ENCODE assay signal across 35 cellular contexts in genomic region chr10:10765017-10765416, GRCh38.
DNase-seq lines count a peak whose midpoint lies in the region; ATAC-seq, FAIRE-seq and TF ChIP-seq lines count a peak whose summit lies in the region.
"Had no signal": no experiment of that assay in that cellular context is flagged by ENCODE, and none has a peak within 500 bp of the region (broad histone marks: within the 10 kb centered on the region; RNA-seq: fewer than 3 reads in every experiment).

No MANE protein-coding gene starts in this region.

- H3K36me3 ChIP-seq in bronchial epithelial cell (ENCODE audit: control insufficient read depth, insufficient read depth, low read length) (no peaks in the 10 kb centered on the region), esophagus muscularis mucosa (no peaks in the 10 kb centered on the region), osteoblast (ENCODE audit: insufficient read depth, low read length) (no peaks in the 10 kb centered on the region)
- H3K36me3 ChIP-seq: BE2C; BLaER1; BLaER1 treated with 17β-estradiol and CSF1 and Interleukin-3, amounts not matched to agents 10 nM and 100 nM had no signal

- H3K27me3 ChIP-seq in bronchial epithelial cell (ENCODE audit: control insufficient read depth, insufficient read depth, low read length), result no peaks in the 10 kb centered on the region
- H3K27me3 ChIP-seq in esophagus muscularis mucosa, result no peaks in the 10 kb centered on the region
- H3K27me3 ChIP-seq in osteoblast (ENCODE audit: insufficient read depth, low read length), result no peaks in the 10 kb centered on the region
- H3K27me3 ChIP-seq: BE2C; BLaER1; BLaER1 treated with 17β-estradiol and CSF1 and Interleukin-3, amounts not matched to agents 10 nM and 100 nM had no signal

- H3K4me3 ChIP-seq in bronchial epithelial cell (ENCODE audit: low read depth, low read length) (no peak overlapping the region), esophagus muscularis mucosa (no peak overlapping the region), osteoblast (ENCODE audit: insufficient read depth, low read length) (no peak overlapping the region), coronary artery (no peak overlapping the region)
- H3K4me3 ChIP-seq: A549; BLaER1; BLaER1 treated with 17β-estradiol and CSF1 and Interleukin-3, amounts not matched to agents 10 nM and 100 nM had no signal

- no peak overlapping the region for H3K4me2 ChIP-seq in osteoblast (ENCODE audit: insufficient read depth, low read length)
- H3K4me2 ChIP-seq: A549; BLaER1; BLaER1 treated with 17β-estradiol and CSF1 and Interleukin-3, amounts not matched to agents 10 nM and 100 nM had no signal

- TF ChIP-seq EP300 in esophagus muscularis mucosa (IDR thresholded peaks at IDR 0.05), result no peak

- no peaks in the 10 kb centered on the region for H4K20me1 ChIP-seq in osteoblast (ENCODE audit: insufficient read depth, low read length)
- H4K20me1 ChIP-seq: BLaER1; BLaER1 treated with 17β-estradiol and CSF1 and Interleukin-3, amounts not matched to agents 10 nM and 100 nM had no signal

- TF ChIP-seq POLR2A in esophagus muscularis mucosa (IDR thresholded peaks at IDR 0.05; ENCODE audit: low read depth) (no peak), erythroblast (IDR thresholded peaks at IDR 0.05; ENCODE audit: low read length) (no peak)

- H3K4me1 ChIP-seq in esophagus muscularis mucosa, result no peaks in the 10 kb centered on the region
- no peaks in the 10 kb centered on the region for H3K4me1 ChIP-seq in osteoblast (ENCODE audit: insufficient read depth, low read length)
- H3K4me1 ChIP-seq: A549; BE2C; BLaER1; BLaER1 treated with 17β-estradiol and CSF1 and Interleukin-3, amounts not matched to agents 10 nM and 100 nM; Caco-2 had no signal

- H2AFZ ChIP-seq in osteoblast (ENCODE audit: low read length), result no peak overlapping the region

- no peaks in the 10 kb centered on the region for H3K79me2 ChIP-seq in osteoblast (ENCODE audit: insufficient read depth, low read length)

- intact Hi-C loops in esophagus muscularis mucosa (cut with DNase I), result no loop called here
- intact Hi-C loops in sciatic nerve (cut with DNase I), result no loop called here

- ATAC-seq in sciatic nerve, result peak; percentile 46
- ATAC-seq: A549; CD8-positive, alpha-beta T cell had no signal

- TF ChIP-seq CTCF in bronchial epithelial cell (IDR thresholded peaks at IDR 0.05; ENCODE audit: insufficient read depth, low read length, severe bottlenecking), result no peak
- no peak for TF ChIP-seq CTCF in esophagus muscularis mucosa (IDR thresholded peaks at IDR 0.05)
- no peak for TF ChIP-seq CTCF in osteoblast (IDR thresholded peaks at IDR 0.05; ENCODE audit: extremely low read depth, low read depth, low read length)
- no peak for TF ChIP-seq CTCF in coronary artery (IDR thresholded peaks at IDR 0.05)

- H3K9me3 ChIP-seq in esophagus muscularis mucosa, result no peaks in the 10 kb centered on the region
- no peaks in the 10 kb centered on the region for H3K9me3 ChIP-seq in osteoblast (ENCODE audit: low read depth, low read length)
- H3K9me3 ChIP-seq: A549, BE2C, Caco-2 had no signal

- WGBS in esophagus muscularis mucosa, result 89% methylated on average over 7 of the region's 7 CpGs

- FAIRE-seq in bronchial epithelial cell (lab: Jason Lieb, UNC), result peak; percentile 28
- FAIRE-seq: A204.1, A549, D721Med had no signal

- no peak overlapping the region for H3K27ac ChIP-seq in esophagus muscularis mucosa (replicated peaks in 1 of 4)
- H3K27ac ChIP-seq in osteoblast (ENCODE audit: low read depth, low read length), result no peak overlapping the region
- no peak overlapping the region for H3K27ac ChIP-seq in coronary artery
- H3K27ac ChIP-seq: 22Rv1; A549; BLaER1; BLaER1 treated with 17β-estradiol and CSF1 and Interleukin-3, amounts not matched to agents 10 nM and 100 nM; C4-2B had no signal

- no peak for DNase-seq in bronchial epithelial cell (ENCODE audit: low read depth)
- DNase-seq in esophagus muscularis mucosa (ENCODE audit: extremely low spot score), result peak; percentile 85
- DNase-seq in osteoblast (ENCODE audit: insufficient read length, low spot score, missing footprints), result peak; percentile 53
- no peak for DNase-seq in sciatic nerve (ENCODE audit: low spot score)
- no peak for DNase-seq in NCI-H774 (lab: John Stamatoyannopoulos, UW)
- no peak for DNase-seq in coronary artery (ENCODE audit: low spot score)
- DNase-seq in erythroblast (lab: John Stamatoyannopoulos, UW), result no peak
- no peak for DNase-seq in NCI-H2107 treated with DMSO at 0.1 percent for 48 hours (lab: John Stamatoyannopoulos, UW; ENCODE audit: unreplicated experiment)
- DNase-seq: 8988T; ACHN; AML-193; BE2C; C1 segment of cervical spinal cord; Caco-2; Calu3; CD4-positive, alpha-beta memory T cell; CD4-positive, alpha-beta T cell; CD4-positive, CD25-positive, alpha-beta regulatory T cell; CD8-positive, alpha-beta memory T cell; CD8-positive, alpha-beta T cell; COR-L47; DMS 273 treated with DMSO at 0.1 percent for 48 hours; DMS153; DMS53; DMS79; DMS79 treated with DMSO at 0.1 percent for 48 hours; DND-41; EL had no signal

Comparison
In these comparisons a context has a peak if more than half of its experiments do, and no peak if none do; other contexts are left out.
1. DNase-seq: peak in esophagus muscularis mucosa (single experiment) and osteoblast (single experiment); none in bronchial epithelial cell (single experiment), sciatic nerve (single experiment), NCI-H774 (single experiment), coronary artery (single experiment), erythroblast (0 of 2) and NCI-H2107 treated with DMSO at 0.1 percent for 48 hours (single experiment).